Comparison of ENCODE assay signal across 23 cellular contexts in the genomic region with DNA sequence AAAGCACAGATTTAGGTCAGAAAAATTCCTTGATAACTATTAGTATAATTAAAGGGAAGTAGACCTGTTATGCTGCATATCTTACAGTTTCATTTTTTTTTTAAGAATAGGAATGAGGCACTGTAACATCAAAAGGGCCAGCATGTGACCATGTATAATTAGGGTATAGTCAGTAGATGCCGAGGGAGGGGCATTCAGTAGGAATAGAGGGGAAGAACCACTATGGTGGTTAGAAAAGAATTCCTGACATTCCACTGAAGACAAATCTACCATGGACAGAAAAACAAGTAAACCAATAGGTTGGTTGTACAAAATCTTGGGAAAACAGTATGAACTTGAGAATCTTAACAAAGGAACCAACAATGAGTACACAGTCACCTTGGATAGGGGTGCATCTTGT.
"Had no signal": no experiment of that assay in that cellular context is flagged by ENCODE, and none has a peak within 500 bp of the region (broad histone marks: within the 10 kb centered on the region; RNA-seq: fewer than 3 reads in every experiment).

No MANE protein-coding gene starts in this region.

- DNase-seq: effector CD4-positive, alpha-beta T cell; endodermal cell; erythroblast; foreskin keratinocyte; heart left ventricle; hippocampal formation; left colon; left ventricle myocardium superior; mesendoderm; naive thymus-derived CD4-positive, alpha-beta T cell; nephron progenitor cell; posterior cingulate gyrus; sigmoid colon; stimulated activated CD4-positive, alpha-beta T cell treated with anti-CD3 and anti-CD28 coated beads, Interleukin-12 subunit alpha, Interleukin-12 subunit beta, amount 100 ng/mL, for 4 hours; stimulated activated naive CD4-positive, alpha-beta T cell; stomach; substantia nigra; transverse colon had no signal

- H3K27me3 Mint-ChIP-seq: naive thymus-derived CD4-positive, alpha-beta T cell had no signal

- H3K36me3 ChIP-seq: heart left ventricle, neutrophil, right atrium auricular region, sigmoid colon, stomach, thoracic aorta, transverse colon had no signal

- H3K27ac ChIP-seq: coronary artery, foreskin keratinocyte, heart left ventricle, neutrophil, right atrium auricular region, sigmoid colon, skin epidermis, stomach, thoracic aorta, transverse colon had no signal

- H3K27me3 ChIP-seq: foreskin keratinocyte, heart left ventricle, neutrophil, right atrium auricular region, sigmoid colon, stomach, transverse colon had no signal

- H3K27ac Mint-ChIP-seq: endodermal cell; naive thymus-derived CD4-positive, alpha-beta T cell; nephron progenitor cell had no signal

- H3K4me3 Mint-ChIP-seq: endodermal cell; naive thymus-derived CD4-positive, alpha-beta T cell; nephron progenitor cell had no signal

- H3K4me1 Mint-ChIP-seq: endodermal cell; naive thymus-derived CD4-positive, alpha-beta T cell; nephron progenitor cell had no signal

- H3K4me3 ChIP-seq: coronary artery, heart left ventricle, right atrium auricular region, sigmoid colon, skin epidermis, stomach, thoracic aorta, transverse colon had no signal

- H3K4me1 ChIP-seq: foreskin keratinocyte, heart left ventricle, right atrium auricular region, sigmoid colon, stomach, transverse colon had no signal

- H3K9me3 ChIP-seq: neutrophil, right atrium auricular region, sigmoid colon, stomach, thoracic aorta, transverse colon had no signal

- ATAC-seq: foreskin keratinocyte; heart left ventricle; left colon; left ventricle myocardium superior; naive thymus-derived CD4-positive, alpha-beta T cell had no signal
